Comparison of ENCODE assay signal across 14 cellular contexts in genomic region chr11:10275714-10276113, GRCh38.
"Had no signal": no experiment of that assay in that cellular context is flagged by ENCODE, and none has a peak within 500 bp of the region (broad histone marks: within the 10 kb centered on the region; RNA-seq: fewer than 3 reads in every experiment).

No MANE protein-coding gene starts in this region.

- H3K36me3 ChIP-seq: gastroesophageal sphincter, neural progenitor cell, ovary, upper lobe of right lung had no signal

- H3K27ac ChIP-seq: ovary, upper lobe of right lung had no signal

- H3K4me1 ChIP-seq: upper lobe of right lung had no signal

- H3K27me3 ChIP-seq: gastroesophageal sphincter, neural progenitor cell, ovary, upper lobe of right lung had no signal

- ATAC-seq: activated CD8-positive, alpha-beta memory T cell treated with anti-CD3 and anti-CD28 coated beads, Interleukin-2, amount 10 ng/mL, durations not matched to agents 7 days and 5 days; activated T-cell treated with anti-CD3 and anti-CD28 coated beads, Interleukin-2, amount 50 U/mL, for 4 hours; gastroesophageal sphincter; upper lobe of right lung had no signal

- H3K9ac ChIP-seq: neural progenitor cell had no signal

- H2AFZ ChIP-seq: neural progenitor cell had no signal

- DNase-seq: activated CD4-positive, alpha-beta T cell treated with anti-CD3 and anti-CD28 coated beads for 1 hour; activated CD4-positive, alpha-beta T cell treated with anti-CD3 and anti-CD28 coated beads, Interleukin-2, amount 50 U/mL, for 48 hours; activated CD8-positive, alpha-beta memory T cell treated with anti-CD3 and anti-CD28 coated beads, Interleukin-2, amount 10 ng/mL, durations not matched to agents 7 days and 5 days; activated effector memory CD4-positive, alpha-beta T cell treated with anti-CD3 and anti-CD28 coated beads, Interleukin-2, amount 50 U/mL, for 16 hours; activated T-cell treated with anti-CD3 and anti-CD28 coated beads, Interleukin-2, amount 50 U/mL, for 4 hours; anterior cingulate cortex; midbrain; ovary; stimulated activated CD4-positive, alpha-beta T cell treated with anti-CD3 and anti-CD28 coated beads, Interleukin-4, amount 100 ng/mL, for 1 hour; stimulated activated CD8-positive, alpha-beta memory T cell treated with anti-CD3 and anti-CD28 coated beads, Interleukin-4, amount 100 ng/mL, for 48 hours; upper lobe of right lung had no signal

- H3K4me2 ChIP-seq: neural progenitor cell had no signal

- H3K9me3 ChIP-seq: gastroesophageal sphincter, ovary, upper lobe of right lung had no signal

- FAIRE-seq: colon had no signal

- H3K4me3 ChIP-seq: gastroesophageal sphincter, neural progenitor cell, ovary, upper lobe of right lung had no signal
